In genomic region chrX:24561121-24561520, GRCh38 we compare ENCODE assay signal across 10 cellular contexts.
DNase-seq lines count a peak whose midpoint lies in the region; FAIRE-seq and TF ChIP-seq lines count a peak whose summit lies in the region.
"Had no signal": no experiment of that assay in that cellular context is flagged by ENCODE, and none has a peak within 500 bp of the region (broad histone marks: within the 10 kb centered on the region; RNA-seq: fewer than 3 reads in every experiment).

No MANE protein-coding gene starts in this region.

- H3K4me3 ChIP-seq in epithelial cell of proximal tubule (ENCODE audit: low read depth, low read length) (no peak overlapping the region), tibial nerve (no peak overlapping the region)

- no peak for TF ChIP-seq EP300 in tibial nerve (IDR thresholded peaks at IDR 0.05)

- peak; percentile 4 for DNase-seq in AG08395 (ENCODE audit: low spot score)
- DNase-seq in GM12891 (ENCODE audit: insufficient read length, low spot score): peak; percentile 17
- peak; percentile 2 for DNase-seq in MV-4-11 (lab: John Stamatoyannopoulos, UW)
- DNase-seq in epithelial cell of proximal tubule (ENCODE audit: low read depth): no peak
- no peak for DNase-seq in NCI-H345 treated with DMSO at 0.1 percent for 48 hours (lab: John Stamatoyannopoulos, UW; ENCODE audit: unreplicated experiment)
- DNase-seq in activated CD4-positive, alpha-beta T cell treated with anti-CD3 and anti-CD28 coated beads, Interleukin-2, amount 50 U/mL, for 1 hour: no peak
- DNase-seq in tibial nerve (ENCODE audit: low spot score in 2 of 2): no peak
- no peak for DNase-seq in G401 (ENCODE audit: low spot score)
- DNase-seq: NCI-H2029 treated with DMSO at 0.1 percent for 48 hours had no signal

- peak; percentile 23 for TF ChIP-seq CTCF in epithelial cell of proximal tubule (conservative IDR thresholded peaks at IDR 0.05; ENCODE audit: low read depth, low read length)
- TF ChIP-seq CTCF in tibial nerve (IDR thresholded peaks at IDR 0.05): no peak

- H3K36me3 ChIP-seq in tibial nerve: no peaks in the 10 kb centered on the region

- TF ChIP-seq POLR2A in GM12891 (IDR thresholded peaks at IDR 0.05; ENCODE audit: low read depth, low read length): no peak
- no peak for TF ChIP-seq POLR2A in tibial nerve (IDR thresholded peaks at IDR 0.05)

- FAIRE-seq in GM12891 (lab: Jason Lieb, UNC): peak; percentile 97
- FAIRE-seq: frontal cortex had no signal

- no peak overlapping the region for H3K27ac ChIP-seq in tibial nerve

- no peaks in the 10 kb centered on the region for H3K27me3 ChIP-seq in tibial nerve

- no peaks in the 10 kb centered on the region for H3K4me1 ChIP-seq in tibial nerve

- 67 to 80% methylated on average over 5 of the region's 5 CpGs for WGBS in tibial nerve, 2 donors

- H3K9me3 ChIP-seq in tibial nerve: no peaks in the 10 kb centered on the region

- in situ Hi-C loops in G401 (cut with HindIII; ENCODE audit: low sequenced_read_pairs): no loop called here

TF ChIP-seq in GM12891, 5 proteins besides CTCF, POLR2A, EP300 and RAD21:
- TF ChIP-seq PAX5 (IDR thresholded peaks at IDR 0.05; ENCODE audit: insufficient read depth, low read length, severe bottlenecking) (no peak), TAF1 (IDR thresholded peaks at IDR 0.05; ENCODE audit: low read depth, low read length) (no peak), POU2F2 (IDR thresholded peaks at IDR 0.05; ENCODE audit: low read depth, low read length) (no peak), POLR2AphosphoS5 (IDR thresholded peaks at IDR 0.05; ENCODE audit: low read depth, low read length) (no peak), SPI1 (IDR thresholded peaks at IDR 0.05; ENCODE audit: low read depth, low read length) (no peak)

Comparison
In these comparisons a context has a peak if more than half of its experiments do, and no peak if none do; other contexts are left out.
1. DNase-seq: peak in AG08395 (single experiment), GM12891 (single experiment) and MV-4-11 (single experiment); none in epithelial cell of proximal tubule (single experiment), NCI-H345 treated with DMSO at 0.1 percent for 48 hours (single experiment), activated CD4-positive, alpha-beta T cell treated with anti-CD3 and anti-CD28 coated beads, Interleukin-2, amount 50 U/mL, for 1 hour (single experiment), tibial nerve (0 of 2) and G401 (single experiment).